ENCODE assay signal across 1 cellular context in genomic region chr15:72319360-72319984, GRCh38.
TF ChIP-seq lines count a peak whose summit lies in the region.

No MANE protein-coding gene starts in this region.

TF ChIP-seq in H1, 55 proteins besides CTCF, POLR2A, EP300 and RAD21 (continued from another document):
- TF ChIP-seq E2F6 (IDR thresholded peaks at IDR 0.05): peak; percentile 98
- TF ChIP-seq CREB1 (IDR thresholded peaks at IDR 0.05): peak; percentile 55; the same call in 1 of the 2 replicates
- peak; percentile 98 for TF ChIP-seq MAX (IDR thresholded peaks at IDR 0.05)
- peak; percentile 60; the same call in 1 of the 2 replicates for TF ChIP-seq YY1 (IDR thresholded peaks at IDR 0.05; ENCODE audit: low read depth, low read length)
- TF ChIP-seq SAP30 (IDR thresholded peaks at IDR 0.05; ENCODE audit: insufficient read depth, insufficient replicate concordance, low read length): no peak
- no peak for TF ChIP-seq KDM5A (IDR thresholded peaks at IDR 0.05; ENCODE audit: low read length)
- TF ChIP-seq ZNF274 (IDR thresholded peaks at IDR 0.05; ENCODE audit: borderline replicate concordance, extremely low read depth, low read length): no peak
- TF ChIP-seq FOSL1 (IDR thresholded peaks at IDR 0.05; ENCODE audit: insufficient read depth, low read depth, low read length): no peak
- TF ChIP-seq GABPA (IDR thresholded peaks at IDR 0.05; ENCODE audit: borderline replicate concordance, insufficient read depth, low read length): peak; percentile 49; the same call in 1 of the 2 replicates
- no peak for TF ChIP-seq TBP (IDR thresholded peaks at IDR 0.05; ENCODE audit: low read depth, low read length)
- TF ChIP-seq CTBP2 (IDR thresholded peaks at IDR 0.05; ENCODE audit: borderline replicate concordance, insufficient read depth, insufficient read length, low read length): no peak
- TF ChIP-seq SIN3A (conservative IDR thresholded peaks at IDR 0.05 in 1 of 2, IDR thresholded peaks at IDR 0.05 in 1 of 2; ENCODE audit: low read depth in 1 of 2, low read length in 2 of 2): peak; percentile 83 to 89; a peak in 2 of 4 replicates
TF ChIP-seq in H1: peak in this region for 11.
